ENCODE assay signal across 11 cellular contexts in the genomic region with DNA sequence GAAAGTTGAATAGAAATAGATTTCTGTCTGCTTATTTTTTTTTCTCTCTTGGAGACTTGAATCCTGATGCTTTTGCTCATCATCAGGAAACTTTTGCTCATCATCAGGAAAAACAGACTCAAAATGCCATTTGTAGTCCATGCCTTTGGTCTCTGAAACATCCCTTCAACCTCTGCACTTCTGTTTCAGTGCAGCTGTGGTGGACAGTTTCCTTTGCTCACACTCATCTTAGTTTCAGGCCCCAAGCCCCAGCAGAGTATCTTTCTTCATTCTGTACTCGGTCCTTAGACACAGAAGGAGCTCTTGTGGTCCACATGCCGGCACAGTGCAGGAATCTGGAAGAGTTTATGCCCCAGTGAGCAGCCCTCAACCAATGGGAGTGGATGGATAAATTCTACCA.
DNase-seq lines count a peak whose midpoint lies in the region; ATAC-seq and TF ChIP-seq lines count a peak whose summit lies in the region.
"Had no signal": no experiment of that assay in that cellular context is flagged by ENCODE, and none has a peak within 500 bp of the region (broad histone marks: within the 10 kb centered on the region; RNA-seq: fewer than 3 reads in every experiment).

No MANE protein-coding gene starts in this region.

- H2BK120ac ChIP-seq in trophoblast cell (ENCODE audit: insufficient read depth, low read length, poor library complexity), result no peak overlapping the region

- WGBS in trophoblast cell (ENCODE audit: extremely low coverage, insufficient coverage, insufficient read length), result no CpG with 5 or more reads among the region's 2 CpGs
- WGBS in smooth muscle cell (ENCODE audit: low lambda C conversion rate), result 92% methylated on average over 2 of the region's 2 CpGs

- TF ChIP-seq CTCF in smooth muscle cell (IDR thresholded peaks at IDR 0.05; ENCODE audit: borderline replicate concordance, insufficient read depth, poor library complexity, severe bottlenecking), result no peak

- H3K36me3 ChIP-seq in trophoblast cell (ENCODE audit: control insufficient read depth in 1 of 2, insufficient read depth in 2 of 2, low read length in 2 of 2) (no peaks in the 10 kb centered on the region), smooth muscle cell (ENCODE audit: low read depth) (no peaks in the 10 kb centered on the region)
- H3K36me3 ChIP-seq: brain microvascular endothelial cell had no signal

- peaks cover 3% of the 10 kb centered on the region for H3K9me3 ChIP-seq in trophoblast cell (ENCODE audit: insufficient read depth, low read depth, low read length)
- H3K9me3 ChIP-seq in smooth muscle cell (replicated peaks; ENCODE audit: low read depth), result no peaks in the 10 kb centered on the region

- H3K27ac Mint-ChIP-seq in effector memory CD8-positive, alpha-beta T cell, result peak overlapping the region; percentile 28 to 75

- H3K4me1 Mint-ChIP-seq in effector memory CD8-positive, alpha-beta T cell (ENCODE audit: low read depth in 2 of 2), result peaks cover 12 to 43% of the 10 kb centered on the region in 2 donors

- DNase-seq in effector memory CD8-positive, alpha-beta T cell, result no peak
- no peak for DNase-seq in trophoblast cell
- DNase-seq in NCI-H82 (lab: John Stamatoyannopoulos, UW), result no peak
- no peak for DNase-seq in smooth muscle cell (lab: John Stamatoyannopoulos, UW; ENCODE audit: unreplicated experiment)
- no peak for DNase-seq in AG08396 (ENCODE audit: low spot score)
- DNase-seq: brain microvascular endothelial cell, DMS153, NCI-H1092 had no signal

- H3K27ac ChIP-seq in trophoblast cell (ENCODE audit: low read depth, low read length) (no peak overlapping the region), smooth muscle cell (ENCODE audit: low read depth) (no peak overlapping the region)
- H3K27ac ChIP-seq: brain microvascular endothelial cell had no signal

- no peak overlapping the region for H3K23ac ChIP-seq in trophoblast cell (ENCODE audit: low read length)

- H3F3A ChIP-seq in smooth muscle cell (ENCODE audit: low read depth), result no peaks in the 10 kb centered on the region

- no peak overlapping the region for H3K14ac ChIP-seq in trophoblast cell (ENCODE audit: low read length)

- H4K8ac ChIP-seq in trophoblast cell (ENCODE audit: low read depth, low read length), result no peak overlapping the region

- H3K4me2 ChIP-seq in trophoblast cell (ENCODE audit: low read length) (no peak overlapping the region), smooth muscle cell (no peak overlapping the region)

- H3K36me3 Mint-ChIP-seq in effector memory CD8-positive, alpha-beta T cell (ENCODE audit: insufficient read depth), result peaks cover 4% of the 10 kb centered on the region

- no peaks in the 10 kb centered on the region for H3K79me1 ChIP-seq in trophoblast cell (ENCODE audit: low read length)

- H3K4ac ChIP-seq in trophoblast cell (ENCODE audit: low read depth, low read length), result no peak overlapping the region

- H3K4me3 ChIP-seq in trophoblast cell (ENCODE audit: low read depth, low read length) (no peak overlapping the region), smooth muscle cell (no peak overlapping the region)

- no peaks in the 10 kb centered on the region for H3K9me3 Mint-ChIP-seq in effector memory CD8-positive, alpha-beta T cell

- H3K4me1 ChIP-seq in trophoblast cell (ENCODE audit: control insufficient read depth in 1 of 2, insufficient read depth in 2 of 2, low read length in 2 of 2), result no peaks in the 10 kb centered on the region
- no peaks in the 10 kb centered on the region for H3K4me1 ChIP-seq in smooth muscle cell (ENCODE audit: low read depth)

- ATAC-seq in GM18511 (IDR thresholded peaks at IDR 0.05; ENCODE audit: unreplicated experiment), result peak; percentile 63
- ATAC-seq in GM21390 (IDR thresholded peaks at IDR 0.05; ENCODE audit: unreplicated experiment), result peak; percentile 72
- ATAC-seq in HG03095 (IDR thresholded peaks at IDR 0.05; ENCODE audit: unreplicated experiment), result peak; percentile 70
- ATAC-seq in effector memory CD8-positive, alpha-beta T cell (replicated peaks), result peak; percentile 24

- H3K4me3 Mint-ChIP-seq in effector memory CD8-positive, alpha-beta T cell, result peak overlapping the region; percentile 68 to 75

- H3K18ac ChIP-seq in trophoblast cell (ENCODE audit: low read length), result no peak overlapping the region

- H4K12ac ChIP-seq in trophoblast cell (ENCODE audit: low read depth, low read length), result no peak overlapping the region

- H3K27me3 ChIP-seq in trophoblast cell (ENCODE audit: insufficient read depth, low read length), result no peaks in the 10 kb centered on the region
- H3K27me3 ChIP-seq in smooth muscle cell (ENCODE audit: low read depth), result no peaks in the 10 kb centered on the region
- H3K27me3 ChIP-seq: brain microvascular endothelial cell had no signal

- no peak overlapping the region for H3K9ac ChIP-seq in trophoblast cell (ENCODE audit: low read length)
- H3K9ac ChIP-seq in smooth muscle cell (ENCODE audit: low read depth), result no peak overlapping the region

- H3K79me2 ChIP-seq in trophoblast cell (ENCODE audit: control insufficient read depth, insufficient read depth, low read length, poor library complexity) (no peaks in the 10 kb centered on the region), smooth muscle cell (ENCODE audit: low read depth) (no peaks in the 10 kb centered on the region)

- H2AK5ac ChIP-seq in trophoblast cell (ENCODE audit: low read length), result no peak overlapping the region

- H2BK12ac ChIP-seq in trophoblast cell (ENCODE audit: low read length), result no peak overlapping the region

- H2AFZ ChIP-seq in trophoblast cell (ENCODE audit: insufficient read depth, low read length, poor library complexity), result no peak overlapping the region
- no peak overlapping the region for H2AFZ ChIP-seq in smooth muscle cell (ENCODE audit: low read depth)

- no peak overlapping the region for H4K91ac ChIP-seq in trophoblast cell (ENCODE audit: low read depth, low read length)

- no peaks in the 10 kb centered on the region for H3K27me3 Mint-ChIP-seq in effector memory CD8-positive, alpha-beta T cell

- no peaks in the 10 kb centered on the region for H4K20me1 ChIP-seq in smooth muscle cell (ENCODE audit: low read depth)

- no peak overlapping the region for H2BK5ac ChIP-seq in trophoblast cell (ENCODE audit: low read depth, low read length, poor library complexity)
